8 cellular contexts compared by ENCODE assay signal in the genomic region with DNA sequence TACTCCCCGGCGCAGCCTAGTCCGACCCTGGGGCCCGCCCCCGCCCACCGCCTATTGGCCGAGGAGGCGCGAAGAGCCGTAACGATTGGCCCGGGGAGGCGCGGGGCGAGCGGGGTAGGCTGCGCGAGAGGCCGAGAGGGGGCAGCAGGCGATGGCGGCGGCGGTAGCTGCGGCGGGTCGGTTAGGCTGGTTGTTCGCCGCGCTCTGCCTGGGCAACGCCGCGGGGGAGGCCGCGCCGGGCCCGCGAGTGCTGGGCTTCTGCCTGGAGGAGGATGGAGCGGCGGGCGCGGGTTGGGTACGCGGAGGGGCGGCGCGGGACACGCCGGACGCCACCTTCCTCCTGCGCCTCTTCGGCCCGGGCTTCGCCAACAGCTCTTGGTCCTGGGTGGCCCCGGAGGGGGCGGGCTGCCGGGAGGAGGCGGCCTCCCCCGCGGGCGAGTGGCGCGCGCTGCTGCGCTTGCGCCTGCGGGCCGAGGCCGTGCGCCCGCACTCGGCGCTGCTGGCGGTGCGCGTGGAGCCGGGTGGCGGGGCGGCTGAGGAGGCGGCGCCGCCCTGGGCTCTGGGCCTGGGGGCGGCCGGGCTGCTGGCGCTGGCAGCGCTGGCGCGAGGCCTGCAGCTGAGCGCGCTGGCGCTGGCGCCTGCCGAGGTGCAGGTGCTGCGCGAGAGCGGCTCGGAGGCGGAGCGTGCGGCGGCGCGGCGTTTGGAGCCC. TPM values are rescaled to one million over a fixed set of nuclear protein-coding genes. Genes with fewer than 3 reads are reported as not detected.
DNase-seq lines count a peak whose midpoint lies in the region; ATAC-seq and TF ChIP-seq lines count a peak whose summit lies in the region.

A gene (plus strand): TSS at position 142 of the 709 bp plus-strand sequence. CDS start 10 bp downstream, at position 152.

- TF ChIP-seq CTCF in OCI-LY7 (conservative IDR thresholded peaks at IDR 0.05; ENCODE audit: low read length): peak; percentile 61
- peak; percentile 33 for TF ChIP-seq CTCF in epithelial cell of esophagus (IDR thresholded peaks at IDR 0.05; ENCODE audit: insufficient read depth, low read depth, low read length, missing control alignments)

- BruUV-seq in OCI-LY7 (replicated peaks; lab: Mats Ljungman, UMichigan): no TSS peak

- no peaks in the 10 kb centered on the region for H3K9me2 ChIP-seq in OCI-LY7 (ENCODE audit: insufficient read depth, low read length)

- DNase-seq in DMS53 (lab: John Stamatoyannopoulos, UW) (peak; percentile 99), OCI-LY7 (ENCODE audit: low spot score) (peak; percentile 94), activated T-cell treated with anti-CD3 and anti-CD28 coated beads for 1 hour (ENCODE audit: low read depth) (peak; percentile 96), epithelial cell of esophagus (ENCODE audit: low read depth) (peak; percentile 97), mucosa of gallbladder (ENCODE audit: low spot score) (peak; percentile 95)
- DNase-seq in stimulated activated CD8-positive, alpha-beta memory T cell treated with anti-CD3 and anti-CD28 coated beads, Interleukin-4, amount 100 ng/mL, for 24 hours (ENCODE audit: low read depth): peak; percentile 96

- intact Hi-C loops in OCI-LY7 (cut with micrococcal nuclease; ENCODE audit: unreplicated experiment): loop anchor here (2.0 to 5.0 kb wide), 3 partner anchors 41 to 296 kb away; a partner anchor contains a TSS

- H3K4me3 ChIP-seq in OCI-LY7 (ENCODE audit: low read depth, low read length, poor library complexity, severe bottlenecking) (peak within 1 kb of the TSS; percentile 90), epithelial cell of esophagus (ENCODE audit: low read length) (peak within 1 kb of the TSS; percentile 60)

- CTCF ChIA-PET in OCI-LY7 (lab: Charles Lee; ENCODE audit: unreplicated experiment): interaction anchor here (0.6 to 1.8 kb wide), 3 partner anchors 10 to 33 kb away, joined by 3 to 5 read pairs (median 4); no protein-coding TSS in a partner anchor

- H3K9me3 ChIP-seq in OCI-LY7 (ENCODE audit: low read length): no peaks in the 10 kb centered on the region

- H3K79me2 ChIP-seq in OCI-LY7 (ENCODE audit: insufficient read depth, low read depth, low read length): peaks cover 19% of the 10 kb centered on the region; the same call in 1 of the 2 replicates

- peak within 1 kb of the TSS; percentile 92 to 96 (median 96) for H3K4me3 Mint-ChIP-seq in IgD-negative memory B cell

- H3K36me3 Mint-ChIP-seq in IgD-negative memory B cell: no peaks in the 10 kb centered on the region

- H3K9me3 Mint-ChIP-seq in IgD-negative memory B cell: no peaks in the 10 kb centered on the region

- H3K36me3 ChIP-seq in OCI-LY7 (ENCODE audit: insufficient read depth, low read length): peaks cover 19% of the 10 kb centered on the region; the same call in 1 of the 2 replicates

- peaks cover 1% of the 10 kb centered on the region for H3K27me3 Mint-ChIP-seq in IgD-negative memory B cell

- peaks cover 16% of the 10 kb centered on the region for H4K20me1 ChIP-seq in OCI-LY7 (ENCODE audit: insufficient read depth, low read length)

- H3K27ac Mint-ChIP-seq in IgD-negative memory B cell: peak within 1 kb of the TSS; percentile 77 to 95 (median 80)

- peak within 1 kb of the TSS; percentile 58 for H3K27ac ChIP-seq in OCI-LY7 (ENCODE audit: low read depth, low read length, poor library complexity, severe bottlenecking)

- peaks cover 42 to 58% (median 44%) of the 10 kb centered on the region in 3 donors for H3K4me1 Mint-ChIP-seq in IgD-negative memory B cell

- POLR2A ChIA-PET in OCI-LY7 (lab: Charles Lee): interaction anchor here (0.6 to 2.1 kb wide), 3 partner anchors 14 to 49 kb away, joined by 3 to 12 read pairs (median 4); no protein-coding TSS in a partner anchor

- peak within 1 kb of the TSS; percentile 94 for H2AFZ ChIP-seq in OCI-LY7 (ENCODE audit: low read length)

- H3K4me1 ChIP-seq in OCI-LY7 (ENCODE audit: insufficient read depth, low read length, poor library complexity, severe bottlenecking): peaks cover 46% of the 10 kb centered on the region

- peak within 1 kb of the TSS; percentile 95 for H3K4me2 ChIP-seq in OCI-LY7 (ENCODE audit: low read length)

- ATAC-seq in GM21576 (IDR thresholded peaks at IDR 0.05; ENCODE audit: unreplicated experiment): peak; percentile 78

RNA-seq across cellular contexts. Expression of the gene that starts here (rescaled TPM):
- polyA plus RNA-seq in IgD-negative memory B cell: 3.5 TPM
- 9.1 and 13.5 TPM in 2 replicates for total RNA-seq in OCI-LY7 (2014; rRNA removed; shearing (Covaris generic))
- 18.2 and 18.6 TPM in 2 replicates for total RNA-seq in OCI-LY7 (2022)
- total RNA-seq in mucosa of gallbladder: 65.2 TPM

Comparison
In these comparisons a context has a peak if more than half of its experiments do, and no peak if none do; other contexts are left out.
1. Peak in every context shown above with its lines: DNase-seq, ATAC-seq, H3K4me3 ChIP-seq and H3K27ac ChIP-seq.